In the genomic region with DNA sequence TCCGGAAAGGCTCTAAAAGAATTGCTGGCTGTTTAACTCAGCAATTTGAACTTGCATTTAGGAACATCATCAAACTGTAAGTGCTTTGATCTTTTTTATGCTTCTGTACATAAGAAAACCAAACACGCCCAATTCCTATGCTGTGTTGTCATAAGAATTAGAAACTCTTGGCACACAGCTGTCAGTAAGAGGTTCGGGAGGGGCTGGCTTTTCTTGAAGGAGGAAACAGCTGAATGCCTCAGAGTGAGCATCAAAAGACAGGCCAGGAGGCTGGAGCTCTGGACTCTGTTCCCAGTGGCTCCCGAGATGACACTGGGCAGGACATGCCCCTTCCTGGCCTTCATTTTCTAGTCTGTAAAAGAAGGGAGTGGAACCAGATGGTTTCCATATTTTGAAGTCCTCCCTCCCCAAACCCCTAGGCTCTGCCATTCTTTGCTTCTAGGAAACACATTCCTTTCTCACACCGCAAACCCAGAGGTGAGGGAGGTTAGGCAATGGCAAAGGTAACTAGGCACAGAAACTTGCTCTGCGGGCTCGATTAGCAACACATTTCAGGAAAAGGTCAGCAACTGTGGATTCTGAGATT, we compare ENCODE assay signal across 8 cellular contexts.
DNase-seq lines count a peak whose midpoint lies in the region; ATAC-seq, FAIRE-seq and TF ChIP-seq lines count a peak whose summit lies in the region.

No MANE protein-coding gene starts in this region.

- DNase-seq in Caco-2: peak; percentile 90 to 93
- peak; percentile 65 for DNase-seq in NCI-H2196 (lab: John Stamatoyannopoulos, UW; ENCODE audit: unreplicated experiment)
- peak; percentile 71 for DNase-seq in non-pigmented ciliary epithelial cell (ENCODE audit: low read depth)
- DNase-seq in activated gamma-delta T cell (lab: John Stamatoyannopoulos, UW): no peak
- DNase-seq in NCI-H1417 treated with DMSO at 0.1 percent for 48 hours (lab: John Stamatoyannopoulos, UW): no peak
- DNase-seq in RKO (ENCODE audit: low spot score): no peak

- intact Hi-C loops in Caco-2 (cut with micrococcal nuclease; ENCODE audit: unreplicated experiment): loop anchor here (1.0 to 5.0 kb wide), 6 partner anchors 8 to 120 kb away; a partner anchor contains a TSS

- H3K27ac Mint-ChIP-seq in Caco-2 (ENCODE audit: unreplicated experiment): peak overlapping the region; percentile 90

- no peaks in the 10 kb centered on the region for H3K9me3 ChIP-seq in Caco-2

- H3K9me3 Mint-ChIP-seq in Caco-2 (ENCODE audit: unreplicated experiment): no peaks in the 10 kb centered on the region

- H3K27me3 ChIP-seq in Caco-2 (replicated peaks; ENCODE audit: control insufficient read depth, insufficient read depth, low read length): no peaks in the 10 kb centered on the region

- H3K27me3 Mint-ChIP-seq in Caco-2 (ENCODE audit: insufficient read depth, unreplicated experiment): no peaks in the 10 kb centered on the region

- no peak overlapping the region for H3K4me3 ChIP-seq in Caco-2 (ENCODE audit: low read depth, low read length)

- peaks cover 12% of the 10 kb centered on the region for H3K36me3 Mint-ChIP-seq in Caco-2 (ENCODE audit: insufficient read depth, unreplicated experiment)

- peak; percentile 92 for FAIRE-seq in endometrium (lab: Jason Lieb, UNC)

- peak overlapping the region; percentile 7 for H3K4me3 Mint-ChIP-seq in Caco-2 (ENCODE audit: unreplicated experiment)

- H3K4me1 Mint-ChIP-seq in Caco-2 (ENCODE audit: low read depth, unreplicated experiment): peaks cover 32% of the 10 kb centered on the region

- no TSS peak for BruUV-seq in Caco-2 (replicated peaks; lab: Mats Ljungman, UMichigan)

- H3K36me3 ChIP-seq in Caco-2 (ENCODE audit: control insufficient read depth, insufficient read depth, low read length): no peaks in the 10 kb centered on the region

- TF ChIP-seq CTCF in Caco-2 (IDR thresholded peaks at IDR 0.05; ENCODE audit: insufficient read depth in 1 of 2, low read depth in 1 of 2, low read length in 1 of 2, severe bottlenecking in 1 of 2, unreplicated experiment in 1 of 2): no peak

- POLR2A ChIA-PET in Caco-2 (lab: Charles Lee): interaction anchor here (1.0 to 1.1 kb wide), 2 partner anchors 16 to 74 kb away, joined by 3 to 7 read pairs; no protein-coding TSS in a partner anchor

- H3K4me1 ChIP-seq in Caco-2: peaks cover 57% of the 10 kb centered on the region

- ATAC-seq in GM21825 (IDR thresholded peaks at IDR 0.05; ENCODE audit: unreplicated experiment): no peak

- CTCF ChIA-PET in Caco-2 (lab: Charles Lee): interaction anchor here (0.9 to 3.1 kb wide), 3 partner anchors 16 to 149 kb away, joined by 3 to 14 read pairs (median 3); no protein-coding TSS in a partner anchor

Comparison
In these comparisons a context has a peak if more than half of its experiments do, and no peak if none do; other contexts are left out.
1. DNase-seq: peak in Caco-2 (2 of 2), NCI-H2196 (single experiment) and non-pigmented ciliary epithelial cell (single experiment); none in activated gamma-delta T cell (single experiment), NCI-H1417 treated with DMSO at 0.1 percent for 48 hours (single experiment) and RKO (single experiment).